Comparison of ENCODE assay signal across 8 cellular contexts in genomic region chr6:722077-722524, GRCh38. TPM values are rescaled to one million over a fixed set of nuclear protein-coding genes. Genes with fewer than 3 reads are reported as not detected.
DNase-seq lines count a peak whose midpoint lies in the region; ATAC-seq, FAIRE-seq and TF ChIP-seq lines count a peak whose summit lies in the region.

No MANE protein-coding gene starts in this region.

- TF ChIP-seq EP300 in SK-N-SH (IDR thresholded peaks at IDR 0.05; ENCODE audit: borderline replicate concordance in 1 of 2, low read depth in 1 of 2, low read length in 1 of 2), result no peak

- H3K9me2 ChIP-seq in Karpas-422 (replicated peaks; ENCODE audit: insufficient read depth, low read length) (no peaks in the 10 kb centered on the region), SK-N-SH (no peaks in the 10 kb centered on the region)

- no peak for ATAC-seq in GM21528 (IDR thresholded peaks at IDR 0.05; ENCODE audit: low FRiP score, unreplicated experiment)

- no peaks in the 10 kb centered on the region for H3K36me3 Mint-ChIP-seq in osteocyte (ENCODE audit: unreplicated experiment)

- H3K9ac ChIP-seq in Karpas-422 (ENCODE audit: low read length) (no peak overlapping the region), SK-N-SH (no peak overlapping the region)

- TF ChIP-seq CTCF in SK-N-SH (IDR thresholded peaks at IDR 0.05), result peak; percentile 97
- peak; percentile 97 for TF ChIP-seq CTCF in osteocyte (IDR thresholded peaks at IDR 0.05)
- TF ChIP-seq CTCF in tibial artery (IDR thresholded peaks at IDR 0.05), result peak; percentile 63 to 85

- H2AFZ ChIP-seq in Karpas-422 (ENCODE audit: low read length) (no peak overlapping the region), SK-N-SH (ENCODE audit: low read depth) (no peak overlapping the region)

- H3K79me2 ChIP-seq in Karpas-422 (ENCODE audit: low read length) (no peaks in the 10 kb centered on the region), SK-N-SH (ENCODE audit: insufficient read depth) (no peaks in the 10 kb centered on the region)

- H3K36me3 ChIP-seq in Karpas-422 (ENCODE audit: insufficient read depth, low read length) (no peaks in the 10 kb centered on the region), SK-N-SH (replicated peaks in 1 of 2; ENCODE audit: control insufficient read depth in 1 of 2, insufficient read depth in 2 of 2, low read length in 1 of 2) (no peaks in the 10 kb centered on the region), tibial artery (no peaks in the 10 kb centered on the region)

- intact Hi-C loops in tibial artery (cut with DNase I; ENCODE audit: low total_unique reads), result no loop called here

- H3K4me2 ChIP-seq in Karpas-422 (ENCODE audit: low read depth, low read length, poor library complexity, severe bottlenecking) (no peak overlapping the region), SK-N-SH (no peak overlapping the region)

- H3K27me3 ChIP-seq in Karpas-422 (ENCODE audit: low read length), result no peaks in the 10 kb centered on the region
- H3K27me3 ChIP-seq in SK-N-SH (ENCODE audit: insufficient read depth), result peaks cover 15% of the 10 kb centered on the region; the same call in 1 of the 2 replicates
- peaks cover 0 to 7% of the 10 kb centered on the region in 2 donors for H3K27me3 ChIP-seq in tibial artery

- H3K9me3 Mint-ChIP-seq in osteocyte (ENCODE audit: unreplicated experiment), result no peaks in the 10 kb centered on the region

- CTCF ChIA-PET in SK-N-SH (lab: Yijun Ruan, JAX), result interaction anchor here (0.6 to 5.5 kb wide), 47 partner anchors 8 to 1336 kb away, joined by 3 to 44 read pairs (median 4); partner anchors contain the start of gene EXOC2

- peaks cover 17% of the 10 kb centered on the region for H3K4me1 Mint-ChIP-seq in osteocyte (ENCODE audit: unreplicated experiment)

- 1% methylated on average over 11 of the region's 11 CpGs for WGBS in SK-N-SH (ENCODE audit: low lambda C conversion rate)

- H3K27me3 Mint-ChIP-seq in osteocyte (ENCODE audit: unreplicated experiment), result peaks cover 21% of the 10 kb centered on the region

- peak overlapping the region; percentile 4 for H3K4me3 Mint-ChIP-seq in osteocyte (ENCODE audit: unreplicated experiment)

- H3K4me3 ChIP-seq in Karpas-422 (ENCODE audit: low read length) (no peak overlapping the region), SK-N-SH (ENCODE audit: low read depth in 2 of 2, low read length in 1 of 2) (peak overlapping the region in 1 of 2 experiments; percentile 4; a peak in 1 of 4 replicates), tibial artery (no peak overlapping the region)

- TF ChIP-seq RAD21 in SK-N-SH (IDR thresholded peaks at IDR 0.05; ENCODE audit: low read length), result peak; percentile 57

- DNase-seq in GF-D8 (lab: John Stamatoyannopoulos, UW), result peak; percentile 5
- DNase-seq in Karpas-422, result peak; percentile 86
- peak; percentile 71 for DNase-seq in SK-N-SH
- peak; percentile 63 for DNase-seq in activated gamma-delta T cell treated with anti-CD3 and anti-CD28 coated beads, Interleukin-2, amount 50 U/mL, for 16 hours (ENCODE audit: low read depth)
- peak; percentile 37 to 73 for DNase-seq in frontal cortex (ENCODE audit: low spot score in 2 of 2)
- DNase-seq in osteocyte (ENCODE audit: extremely low spot score, unreplicated experiment), result peak; percentile 89
- DNase-seq in tibial artery, result peak; percentile 70 to 79

- H3K27ac ChIP-seq in Karpas-422 (ENCODE audit: low read length), result no peak overlapping the region
- no peak overlapping the region for H3K27ac ChIP-seq in SK-N-SH (ENCODE audit: low read depth in 2 of 2, low read length in 1 of 2)
- no peak overlapping the region for H3K27ac ChIP-seq in tibial artery

- POLR2A ChIA-PET in SK-N-SH (lab: Yijun Ruan, JAX), result no interaction called here

- no peak for FAIRE-seq in frontal cortex (lab: Jason Lieb, UNC)

- H3K9me3 ChIP-seq in Karpas-422 (ENCODE audit: low read length), result no peaks in the 10 kb centered on the region
- H3K9me3 ChIP-seq in SK-N-SH, result no peaks in the 10 kb centered on the region
- H3K9me3 ChIP-seq in tibial artery, result no peaks in the 10 kb centered on the region

- H3K4me1 ChIP-seq in Karpas-422 (ENCODE audit: low read length), result no peaks in the 10 kb centered on the region
- no peaks in the 10 kb centered on the region for H3K4me1 ChIP-seq in SK-N-SH (ENCODE audit: control insufficient read depth in 1 of 2, insufficient read depth in 2 of 2, low read depth in 1 of 2, low read length in 1 of 2)
- H3K4me1 ChIP-seq in tibial artery, result peaks cover 0 to 5% (median 0%) of the 10 kb centered on the region in 4 donors

- H4K20me1 ChIP-seq in Karpas-422 (ENCODE audit: insufficient read depth, low read depth, low read length) (no peaks in the 10 kb centered on the region), SK-N-SH (ENCODE audit: insufficient read depth) (no peaks in the 10 kb centered on the region)

- H3F3A ChIP-seq in SK-N-SH (replicated peaks; ENCODE audit: insufficient read depth), result no peaks in the 10 kb centered on the region

- peak overlapping the region; percentile 56 for H3K27ac Mint-ChIP-seq in osteocyte (ENCODE audit: unreplicated experiment)

TF ChIP-seq in SK-N-SH, 30 proteins besides CTCF, POLR2A, EP300 and RAD21:
- TF ChIP-seq SMC3 (IDR thresholded peaks at IDR 0.05; ENCODE audit: low read depth, low read length), result peak; percentile 67
- no peak for TF ChIP-seq FOXJ3 (CRISPR knock-in tag; IDR thresholded peaks at IDR 0.05)
- 0 out of 2 replicates have a peak, but pooled peaks have one; percentile 11 for TF ChIP-seq NRF1 (IDR thresholded peaks at IDR 0.05; ENCODE audit: low read depth, low read length)
- TF ChIP-seq GATA2 (CRISPR knock-in tag; IDR thresholded peaks at IDR 0.05), result no peak
- no peak for TF ChIP-seq USF2 (IDR thresholded peaks at IDR 0.05; ENCODE audit: borderline replicate concordance, low read depth, low read length)

RNA-seq across cellular contexts. Expression of gene EXOC2, which starts 29.2 kb away (rescaled TPM):
- 17.6 and 26.6 TPM in 2 replicates for total RNA-seq in Karpas-422 (2014; rRNA removed; shearing (Covaris generic); ENCODE audit: low replicate concordance)
- 10.6 and 12.8 TPM in 2 replicates for polyA plus RNA-seq in SK-N-SH (2012; rRNA removed)
- polyA plus RNA-seq in SK-N-SH (2012; cell fraction: cytosol; rRNA removed), result 11.2 and 12.4 TPM in 2 replicates
- polyA plus RNA-seq in SK-N-SH (2012; cell fraction: nucleus; rRNA removed), result 9.3 and 16.9 TPM in 2 replicates
- total RNA-seq in frontal cortex (61.6 TPM), osteocyte (29.9 and 30.1 TPM in 2 replicates)

Comparison
In these comparisons a context has a peak if more than half of its experiments do, and no peak if none do; other contexts are left out.
1. DNase-seq: peak in every context shown above with its lines; median percentile 89 in osteocyte; 86 in Karpas-422; 74 in tibial artery; 71 in SK-N-SH; 63 in activated gamma-delta T cell treated with anti-CD3 and anti-CD28 coated beads, Interleukin-2, amount 50 U/mL, for 16 hours; 55 in frontal cortex; 5 in GF-D8.